1 cellular context compared by ENCODE assay signal in genomic region chr9:16291921-16292320, GRCh38.
TF ChIP-seq lines count a peak whose summit lies in the region.

No MANE protein-coding gene starts in this region.

TF ChIP-seq in H1, 55 proteins besides CTCF, POLR2A, EP300 and RAD21:
- no peak for TF ChIP-seq SIN3A (conservative IDR thresholded peaks at IDR 0.05 in 1 of 2, IDR thresholded peaks at IDR 0.05 in 1 of 2; ENCODE audit: low read depth in 1 of 2, low read length in 2 of 2)
- no peak for TF ChIP-seq SP4 (IDR thresholded peaks at IDR 0.05; ENCODE audit: low read length)
- peak; percentile 80; the same call in 1 of the 2 replicates for TF ChIP-seq KDM1A (IDR thresholded peaks at IDR 0.05; ENCODE audit: borderline replicate concordance, low read length)
- no peak for TF ChIP-seq ASH2L (IDR thresholded peaks at IDR 0.05; ENCODE audit: low read length)
- no peak for TF ChIP-seq SAP30 (IDR thresholded peaks at IDR 0.05; ENCODE audit: insufficient read depth, insufficient replicate concordance, low read length)
- TF ChIP-seq CBX5 (IDR thresholded peaks at IDR 0.05; ENCODE audit: low read depth, low read length), result no peak
